ENCODE assay signal across 23 cellular contexts in the genomic region with DNA sequence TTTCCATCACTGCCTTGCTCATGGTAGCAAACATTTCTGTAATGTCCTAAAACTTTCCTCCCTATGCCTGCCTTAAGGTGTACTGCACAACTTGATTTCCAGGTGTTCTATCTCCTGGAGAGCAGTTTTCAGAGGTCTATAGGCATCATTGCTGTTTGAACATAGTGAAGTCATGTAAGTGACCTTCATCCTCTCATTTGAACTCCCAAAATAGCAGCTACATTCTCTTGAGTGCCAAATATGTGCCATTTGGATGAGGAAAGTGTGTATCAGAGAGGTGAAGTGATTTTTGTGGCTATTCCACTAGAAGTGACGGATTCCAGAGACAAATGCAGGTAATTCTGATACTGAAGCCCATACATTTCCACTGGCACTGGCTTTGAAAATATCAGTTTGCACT. TPM values are rescaled to one million over a fixed set of nuclear protein-coding genes. Genes with fewer than 3 reads are reported as not detected.
"Had no signal": no experiment of that assay in that cellular context is flagged by ENCODE, and none has a peak within 500 bp of the region (broad histone marks: within the 10 kb centered on the region; RNA-seq: fewer than 3 reads in every experiment).

No MANE protein-coding gene starts in this region.

- H3K36me3 Mint-ChIP-seq: naive thymus-derived CD8-positive, alpha-beta T cell; stimulated activated effector memory CD8-positive, alpha-beta T cell treated with anti-CD3 and anti-CD28 coated beads, Interleukin-12 subunit alpha, Interleukin-12 subunit beta, amount 100 ng/mL, for 72 hours; type B pancreatic cell had no signal

- H3K27ac Mint-ChIP-seq: effector memory CD8-positive, alpha-beta T cell; naive thymus-derived CD8-positive, alpha-beta T cell; nephron progenitor cell; stimulated activated effector memory CD8-positive, alpha-beta T cell treated with anti-CD3 and anti-CD28 coated beads, Interleukin-12 subunit alpha, Interleukin-12 subunit beta, amount 100 ng/mL, for 72 hours; type B pancreatic cell had no signal

- ATAC-seq: effector memory CD8-positive, alpha-beta T cell; left lung; lower lobe of right lung; naive thymus-derived CD8-positive, alpha-beta T cell; right lobe of liver; stimulated activated effector memory CD8-positive, alpha-beta T cell treated with anti-CD3 and anti-CD28 coated beads, Interleukin-12 subunit alpha, Interleukin-12 subunit beta, amount 100 ng/mL, for 72 hours had no signal

- DNase-seq: cerebellar nuclear complex; cortex of kidney; effector memory CD8-positive, alpha-beta T cell; erythroblast; esophagus squamous epithelium; foreskin melanocyte; left cardiac atrium; left lung; lower lobe of right lung; naive thymus-derived CD8-positive, alpha-beta T cell; nephron progenitor cell; nucleus accumbens; psoas muscle; right lobe of liver; stimulated activated CD4-positive, alpha-beta T cell treated with anti-CD3 and anti-CD28 coated beads, Interleukin-2, amount 100 ng/mL, for 24 hours; stimulated activated CD4-positive, alpha-beta T cell treated with anti-CD3 and anti-CD28 coated beads, Interleukin-4, amount 100 ng/mL, for 24 hours; stimulated activated naive CD4-positive, alpha-beta T cell treated with Interleukin-2 at 50 U/mL for 16 hours; stomach; thyroid gland had no signal

- H3K27me3 ChIP-seq: esophagus squamous epithelium, hepatocyte, left lung, right lobe of liver, stomach, thyroid gland had no signal

- H3K27ac ChIP-seq: esophagus squamous epithelium, hepatocyte, left lung, lower lobe of right lung, psoas muscle, right lobe of liver, stomach, thyroid gland had no signal

- H3K27me3 Mint-ChIP-seq: naive thymus-derived CD8-positive, alpha-beta T cell; type B pancreatic cell had no signal

- H3K4me3 ChIP-seq: esophagus squamous epithelium, hepatocyte, left lung, lower lobe of right lung, psoas muscle, right lobe of liver, stomach, thyroid gland had no signal

- H3K4me1 ChIP-seq: left lung, right lobe of liver, thyroid gland had no signal

- H3K4me3 Mint-ChIP-seq: effector memory CD8-positive, alpha-beta T cell; naive thymus-derived CD8-positive, alpha-beta T cell; nephron progenitor cell; stimulated activated effector memory CD8-positive, alpha-beta T cell treated with anti-CD3 and anti-CD28 coated beads, Interleukin-12 subunit alpha, Interleukin-12 subunit beta, amount 100 ng/mL, for 72 hours; type B pancreatic cell had no signal

- H3K9me3 Mint-ChIP-seq: effector memory CD8-positive, alpha-beta T cell; naive thymus-derived CD8-positive, alpha-beta T cell; nephron progenitor cell; stimulated activated effector memory CD8-positive, alpha-beta T cell treated with anti-CD3 and anti-CD28 coated beads, Interleukin-12 subunit alpha, Interleukin-12 subunit beta, amount 100 ng/mL, for 72 hours; type B pancreatic cell had no signal

- H3K4me1 Mint-ChIP-seq: nephron progenitor cell; stimulated activated effector memory CD8-positive, alpha-beta T cell treated with anti-CD3 and anti-CD28 coated beads, Interleukin-12 subunit alpha, Interleukin-12 subunit beta, amount 100 ng/mL, for 72 hours had no signal

- H3K36me3 ChIP-seq: esophagus squamous epithelium, left lung, lower lobe of right lung, right lobe of liver, stomach, thyroid gland had no signal

- H3K9me3 ChIP-seq: esophagus squamous epithelium, left lung, lower lobe of right lung, psoas muscle, right lobe of liver, stomach, thyroid gland had no signal

RNA-seq across cellular contexts. Expression of a gene that starts 3.4 kb away (rescaled TPM):
- total RNA-seq: mesenteric fat pad; naive thymus-derived CD8-positive, alpha-beta T cell had no signal
- polyA plus RNA-seq: naive thymus-derived CD8-positive, alpha-beta T cell had no signal
